In the genomic region with DNA sequence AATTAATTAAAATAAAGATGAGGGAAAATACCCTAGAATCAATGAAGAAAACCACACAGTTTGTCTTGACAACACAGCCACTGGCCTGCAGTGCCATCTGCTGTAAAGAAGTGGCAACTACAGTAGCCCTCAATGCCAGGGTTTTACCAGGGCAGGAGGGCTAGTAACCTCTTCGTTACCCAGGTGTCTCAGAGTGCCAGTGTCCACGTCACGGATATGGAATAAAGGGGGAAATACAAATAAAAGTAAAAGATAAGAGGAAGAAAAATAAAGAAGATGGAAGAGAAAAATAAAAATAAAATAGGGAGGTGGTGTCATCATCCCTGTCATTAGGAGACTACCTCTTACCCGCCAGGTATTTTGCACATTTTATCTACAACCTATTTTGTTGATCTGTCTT, we compare ENCODE assay signal across 8 cellular contexts. TPM values are rescaled to one million over a fixed set of nuclear protein-coding genes. Genes with fewer than 3 reads are reported as not detected.
A peak's percentile ranks its signal among the peaks of the same experiment; 100 is the strongest.
DNase-seq lines count a peak whose midpoint lies in the region; ATAC-seq and TF ChIP-seq lines count a peak whose summit lies in the region.

No MANE protein-coding gene starts in this region.

- H3K27ac ChIP-seq in thoracic aorta = no peak overlapping the region

- peak; percentile 66 for ATAC-seq in HG02798 (IDR thresholded peaks at IDR 0.05; ENCODE audit: poor library complexity, unreplicated experiment)
- ATAC-seq in naive thymus-derived CD8-positive, alpha-beta T cell = peak; percentile 66
- ATAC-seq in thoracic aorta (ENCODE audit: insufficient number of reproducible peaks, low FRiP score, low read depth) = no peak

- TF ChIP-seq POLR2A in erythroblast (IDR thresholded peaks at IDR 0.05; ENCODE audit: low read length) = no peak

- no peaks in the 10 kb centered on the region for H3K36me3 ChIP-seq in thoracic aorta

- H3K36me3 Mint-ChIP-seq in naive thymus-derived CD8-positive, alpha-beta T cell = no peaks in the 10 kb centered on the region

- H3K4me1 ChIP-seq in thoracic aorta (ENCODE audit: control insufficient read depth in 1 of 2, low read depth in 2 of 2) = peaks cover 6% of the 10 kb centered on the region in 2 donors

- H3K4me3 Mint-ChIP-seq in naive thymus-derived CD8-positive, alpha-beta T cell = no peak overlapping the region

- H3K27ac Mint-ChIP-seq in naive thymus-derived CD8-positive, alpha-beta T cell = no peak overlapping the region

- no peaks in the 10 kb centered on the region for H3K9me3 Mint-ChIP-seq in naive thymus-derived CD8-positive, alpha-beta T cell

- H3K9me3 ChIP-seq in thoracic aorta = no peaks in the 10 kb centered on the region

- DNase-seq in NCI-H146 (lab: John Stamatoyannopoulos, UW) (peak; percentile 38), NCI-H146 treated with DMSO at 0.1 percent for 48 hours (lab: John Stamatoyannopoulos, UW; ENCODE audit: unreplicated experiment) (no peak), NCI-H69 (lab: John Stamatoyannopoulos, UW) (peak; percentile 52), erythroblast (lab: John Stamatoyannopoulos, UW) (peak; percentile 66 to 79), thoracic aorta (ENCODE audit: low spot score) (no peak)
- peak; percentile 5 for DNase-seq in activated CD8-positive, alpha-beta memory T cell treated with anti-CD3 and anti-CD28 coated beads, Interleukin-2, amount 50 U/mL, for 24 hours (ENCODE audit: extremely low read depth)
- DNase-seq in naive thymus-derived CD8-positive, alpha-beta T cell = peak in 9 of 10 donors; percentile 9 to 72 (median 42)

- H3K27me3 Mint-ChIP-seq in naive thymus-derived CD8-positive, alpha-beta T cell = peaks cover 1 to 10% (median 3%) of the 10 kb centered on the region in 5 donors

- H3K4me1 Mint-ChIP-seq in naive thymus-derived CD8-positive, alpha-beta T cell = peaks cover 3 to 10% (median 7%) of the 10 kb centered on the region in 4 donors

- POLR2A ChIA-PET in naive thymus-derived CD8-positive, alpha-beta T cell (lab: Charles Lee) = no interaction called here

- no peaks in the 10 kb centered on the region for H3K27me3 ChIP-seq in thoracic aorta (replicated peaks; ENCODE audit: insufficient read depth)

- TF ChIP-seq CTCF in thoracic aorta (IDR thresholded peaks at IDR 0.05) = peak; percentile 97

- no peak overlapping the region for H3K4me3 ChIP-seq in thoracic aorta

RNA-seq across cellular contexts. Expression of a gene that starts 14.2 kb away (rescaled TPM):
- not detected for total RNA-seq in naive thymus-derived CD8-positive, alpha-beta T cell
- polyA plus RNA-seq in naive thymus-derived CD8-positive, alpha-beta T cell = not detected
- total RNA-seq in thoracic aorta = 1 to 10 TPM; 2.5 to 3.7 TPM

Comparison
In these comparisons a context has a peak if more than half of its experiments do, and no peak if none do; other contexts are left out.
1. DNase-seq: peak in NCI-H146 (single experiment), NCI-H69 (single experiment), activated CD8-positive, alpha-beta memory T cell treated with anti-CD3 and anti-CD28 coated beads, Interleukin-2, amount 50 U/mL, for 24 hours (single experiment), erythroblast (2 of 2) and naive thymus-derived CD8-positive, alpha-beta T cell (9 of 10); none in NCI-H146 treated with DMSO at 0.1 percent for 48 hours (single experiment) and thoracic aorta (single experiment).